29 cellular contexts compared by ENCODE assay signal in the genomic region with DNA sequence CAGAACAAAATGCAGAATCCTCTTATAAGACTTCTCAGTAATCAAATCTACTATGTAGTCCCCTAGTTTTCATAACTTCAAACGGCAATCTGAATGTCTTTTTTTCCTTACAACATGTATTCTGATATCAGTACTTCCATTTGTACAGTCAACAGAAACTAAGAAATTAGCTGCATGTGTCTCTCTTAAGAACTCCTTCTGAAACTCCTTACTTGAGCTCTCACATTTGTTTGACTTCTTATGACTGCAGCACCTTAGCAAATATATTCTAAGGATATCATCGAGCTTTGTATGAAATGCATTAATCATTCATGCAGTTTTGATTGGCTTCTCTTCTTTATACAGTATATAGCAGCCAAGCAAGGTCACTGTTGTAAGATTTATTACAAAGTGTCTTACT.
"Had no signal": no experiment of that assay in that cellular context is flagged by ENCODE, and none has a peak within 500 bp of the region (broad histone marks: within the 10 kb centered on the region; RNA-seq: fewer than 3 reads in every experiment).

No MANE protein-coding gene starts in this region.

- ATAC-seq: stimulated activated effector memory CD8-positive, alpha-beta T cell treated with anti-CD3 and anti-CD28 coated beads, Interleukin-12 subunit alpha, Interleukin-12 subunit beta, amount 100 ng/mL, for 72 hours; stimulated activated memory B cell treated with anti-CD40 and anti-IgM and Interleukin-4, amounts not matched to agents 10 μg/mL and 1 μg/mL and 100 μg/mL, for 72 hours; stimulated activated naive B cell treated with anti-CD40 and anti-IgM and Interleukin-4, amounts not matched to agents 10 μg/mL and 1 μg/mL and 100 μg/mL, for 72 hours; stimulated activated naive CD8-positive, alpha-beta T cell treated with anti-CD3 and anti-CD28 coated beads, Interleukin-15, amount 100 ng/mL, for 72 hours; stimulated activated naive CD8-positive, alpha-beta T cell treated with anti-CD3 and anti-CD28 coated beads, Interleukin-15, Interleukin-2, amounts not matched to agents 100 U/mL and 50 U/mL, for 24 hours; upper lobe of right lung had no signal

- H3K4me1 ChIP-seq: stomach, suprapubic skin, testis, thyroid gland, tibial artery, tibial nerve, transverse colon, upper lobe of left lung, upper lobe of right lung, uterus, vagina had no signal

- H3K36me3 Mint-ChIP-seq: stimulated activated effector memory CD8-positive, alpha-beta T cell treated with anti-CD3 and anti-CD28 coated beads, Interleukin-12 subunit alpha, Interleukin-12 subunit beta, amount 100 ng/mL, for 72 hours; stimulated activated memory B cell treated with anti-CD40 and anti-IgM and Interleukin-4, amounts not matched to agents 10 μg/mL and 1 μg/mL and 100 μg/mL, for 72 hours; stimulated activated naive B cell treated with anti-CD40 and anti-IgM and Interleukin-4, amounts not matched to agents 10 μg/mL and 1 μg/mL and 100 μg/mL, for 72 hours; type B pancreatic cell had no signal

- H3K4me1 Mint-ChIP-seq: stimulated activated effector memory CD8-positive, alpha-beta T cell treated with anti-CD3 and anti-CD28 coated beads, Interleukin-12 subunit alpha, Interleukin-12 subunit beta, amount 100 ng/mL, for 72 hours; stimulated activated memory B cell treated with anti-CD40 and anti-IgM and Interleukin-4, amounts not matched to agents 10 μg/mL and 1 μg/mL and 100 μg/mL, for 72 hours; stimulated activated naive B cell treated with anti-CD40 and anti-IgM and Interleukin-4, amounts not matched to agents 10 μg/mL and 1 μg/mL and 100 μg/mL, for 72 hours; stimulated activated naive CD8-positive, alpha-beta T cell treated with anti-CD3 and anti-CD28 coated beads, Interleukin-15, amount 100 ng/mL, for 72 hours had no signal

- H3K4me3 ChIP-seq: stomach, suprapubic skin, testis, thoracic aorta, thyroid gland, tibial artery, tibial nerve, transverse colon, upper lobe of left lung, upper lobe of right lung, uterus, vagina had no signal

- H3K27ac ChIP-seq: stomach, suprapubic skin, testis, thoracic aorta, thyroid gland, tibial artery, tibial nerve, transverse colon, upper lobe of left lung, upper lobe of right lung, uterus, vagina had no signal

- H3K4me3 Mint-ChIP-seq: stimulated activated effector memory CD8-positive, alpha-beta T cell treated with anti-CD3 and anti-CD28 coated beads, Interleukin-12 subunit alpha, Interleukin-12 subunit beta, amount 100 ng/mL, for 72 hours; stimulated activated memory B cell treated with anti-CD40 and anti-IgM and Interleukin-4, amounts not matched to agents 10 μg/mL and 1 μg/mL and 100 μg/mL, for 72 hours; stimulated activated naive B cell treated with anti-CD40 and anti-IgM and Interleukin-4, amounts not matched to agents 10 μg/mL and 1 μg/mL and 100 μg/mL, for 72 hours; stimulated activated naive CD8-positive, alpha-beta T cell treated with anti-CD3 and anti-CD28 coated beads, Interleukin-15, amount 100 ng/mL, for 72 hours; stimulated activated naive CD8-positive, alpha-beta T cell treated with anti-CD3 and anti-CD28 coated beads, Interleukin-15, Interleukin-2, amounts not matched to agents 100 ng/mL and 50 ng/mL, for 24 hours; type B pancreatic cell had no signal

- H3K27me3 Mint-ChIP-seq: stimulated activated memory B cell treated with anti-CD40 and anti-IgM and Interleukin-4, amounts not matched to agents 10 μg/mL and 1 μg/mL and 100 μg/mL, for 72 hours; stimulated activated naive B cell treated with anti-CD40 and anti-IgM and Interleukin-4, amounts not matched to agents 10 μg/mL and 1 μg/mL and 100 μg/mL, for 72 hours; stimulated activated naive CD8-positive, alpha-beta T cell treated with anti-CD3 and anti-CD28 coated beads, Interleukin-15, amount 100 ng/mL, for 72 hours; stimulated activated naive CD8-positive, alpha-beta T cell treated with anti-CD3 and anti-CD28 coated beads, Interleukin-15, Interleukin-2, amounts not matched to agents 100 ng/mL and 50 ng/mL, for 24 hours had no signal

- H3K9me3 Mint-ChIP-seq: stimulated activated effector memory CD8-positive, alpha-beta T cell treated with anti-CD3 and anti-CD28 coated beads, Interleukin-12 subunit alpha, Interleukin-12 subunit beta, amount 100 ng/mL, for 72 hours; stimulated activated memory B cell treated with anti-CD40 and anti-IgM and Interleukin-4, amounts not matched to agents 10 μg/mL and 1 μg/mL and 100 μg/mL, for 72 hours; stimulated activated naive B cell treated with anti-CD40 and anti-IgM and Interleukin-4, amounts not matched to agents 10 μg/mL and 1 μg/mL and 100 μg/mL, for 72 hours; stimulated activated naive CD8-positive, alpha-beta T cell treated with anti-CD3 and anti-CD28 coated beads, Interleukin-15, amount 100 ng/mL, for 72 hours; stimulated activated naive CD8-positive, alpha-beta T cell treated with anti-CD3 and anti-CD28 coated beads, Interleukin-15, Interleukin-2, amounts not matched to agents 100 ng/mL and 50 ng/mL, for 24 hours; type B pancreatic cell had no signal

- DNase-seq: stimulated activated CD4-positive, alpha-beta T cell treated with anti-CD3 and anti-CD28 coated beads, Interleukin-2, amount 100 ng/mL, for 48 hours; stimulated activated CD4-positive, alpha-beta T cell treated with anti-CD3 and anti-CD28 coated beads, Interleukin-4, amount 100 ng/mL, for 1 hour; stimulated activated CD4-positive, alpha-beta T cell treated with anti-CD3 and anti-CD28 coated beads, Interleukin-4, amount 100 ng/mL, for 24 hours; stimulated activated CD4-positive, alpha-beta T cell treated with anti-CD3 and anti-CD28 coated beads, Interleukin-4, amount 100 ng/mL, for 4 hours; stimulated activated CD8-positive, alpha-beta memory T cell treated with anti-CD3 and anti-CD28 coated beads, Interleukin-4, amount 100 ng/mL, for 48 hours; stimulated activated naive B cell treated with anti-CD40 and anti-IgM and Interleukin-4, amounts not matched to agents 10 μg/mL and 1 μg/mL and 100 μg/mL, for 72 hours; stimulated activated naive CD4-positive, alpha-beta T cell; stimulated activated naive CD4-positive, alpha-beta T cell treated with Interleukin-2 at 50 U/mL for 16 hours; stimulated activated naive CD8-positive, alpha-beta T cell treated with anti-CD3 and anti-CD28 coated beads, Interleukin-15, amount 100 ng/mL, for 72 hours; stimulated activated naive CD8-positive, alpha-beta T cell treated with anti-CD3 and anti-CD28 coated beads, Interleukin-15, Interleukin-2, amounts not matched to agents 100 U/mL and 50 U/mL, for 24 hours; stomach; substantia nigra; testis; thyroid gland; tibial artery; transverse colon; trophoblast cell; upper lobe of left lung; upper lobe of right lung; uterus had no signal

- H3K27me3 ChIP-seq: stomach, suprapubic skin, testis, thyroid gland, tibial artery, transverse colon, upper lobe of left lung, upper lobe of right lung, uterus, vagina had no signal

- H3K27ac Mint-ChIP-seq: stimulated activated effector memory CD8-positive, alpha-beta T cell treated with anti-CD3 and anti-CD28 coated beads, Interleukin-12 subunit alpha, Interleukin-12 subunit beta, amount 100 ng/mL, for 72 hours; stimulated activated memory B cell treated with anti-CD40 and anti-IgM and Interleukin-4, amounts not matched to agents 10 μg/mL and 1 μg/mL and 100 μg/mL, for 72 hours; stimulated activated naive B cell treated with anti-CD40 and anti-IgM and Interleukin-4, amounts not matched to agents 10 μg/mL and 1 μg/mL and 100 μg/mL, for 72 hours; stimulated activated naive CD8-positive, alpha-beta T cell treated with anti-CD3 and anti-CD28 coated beads, Interleukin-15, amount 100 ng/mL, for 72 hours; stimulated activated naive CD8-positive, alpha-beta T cell treated with anti-CD3 and anti-CD28 coated beads, Interleukin-15, Interleukin-2, amounts not matched to agents 100 ng/mL and 50 ng/mL, for 24 hours; type B pancreatic cell had no signal

- H3K9me3 ChIP-seq: stomach, suprapubic skin, testis, thoracic aorta, thyroid gland, tibial artery, tibial nerve, transverse colon, upper lobe of left lung, upper lobe of right lung, uterus, vagina had no signal

- H3K36me3 ChIP-seq: stomach, suprapubic skin, thoracic aorta, thyroid gland, tibial artery, tibial nerve, transverse colon, upper lobe of left lung, upper lobe of right lung, uterus, vagina had no signal

- FAIRE-seq: urothelium cell line had no signal
